In genomic region chr7:150399861-150400778, GRCh38 we compare ENCODE assay signal across 1 cellular context.
A peak's percentile ranks its signal among the peaks of the same experiment; 100 is the strongest.
TF ChIP-seq lines count a peak whose summit lies in the region.

No MANE protein-coding gene starts in this region.

TF ChIP-seq in K562, 482 proteins besides CTCF, POLR2A, EP300 and RAD21 (continued from another document and continues in another):
- TF ChIP-seq ATF3 (IDR thresholded peaks at IDR 0.05) (peak; percentile 97), ATF3 (CRISPR knock-in tag; conservative IDR thresholded peaks at IDR 0.05) (no peak; the same call in none of the 2 replicates), NKRF (IDR thresholded peaks at IDR 0.05; ENCODE audit: borderline replicate concordance) (peak; percentile 68; the same call in 1 of the 2 replicates), SNAPC5 (CRISPR knock-in tag; IDR thresholded peaks at IDR 0.05) (no peak), TAF1 (IDR thresholded peaks at IDR 0.05; ENCODE audit: control insufficient read depth, extremely low read depth, insufficient read depth, low read length, severe bottlenecking) (no peak), CREM (IDR thresholded peaks at IDR 0.05; ENCODE audit: low read depth) (peak; percentile 27; the same call in 1 of the 2 replicates), CUX1 (CRISPR knock-in tag; IDR thresholded peaks at IDR 0.05) (peak; percentile 49; the same call in 1 of the 2 replicates), ZNF24 (IDR thresholded peaks at IDR 0.05) (peak; percentile 98), ZEB2 (IDR thresholded peaks at IDR 0.05) (peak; percentile 77), RBM39 (optimal IDR thresholded peaks at IDR 0.05; ENCODE audit: low read depth, low read length) (no peak), ETV1 (tag; conservative IDR thresholded peaks at IDR 0.05; ENCODE audit: low read depth) (peak; percentile 6; the same call in 1 of the 2 replicates), MEF2D (tag; conservative IDR thresholded peaks at IDR 0.05; ENCODE audit: low read depth) (no peak; the same call in 1 of the 2 replicates), CBFA2T3 (IDR thresholded peaks at IDR 0.05) (peak; percentile 57), TCF3 (CRISPR knock-in tag; IDR thresholded peaks at IDR 0.05) (peak; percentile 8), ZBTB40 (IDR thresholded peaks at IDR 0.05) (no peak), ZBTB40 (CRISPR knock-in tag; IDR thresholded peaks at IDR 0.05) (no peak), HINFP (tag; conservative IDR thresholded peaks at IDR 0.05; ENCODE audit: low read depth) (peak; percentile 49; the same call in 1 of the 2 replicates), E2F8 (IDR thresholded peaks at IDR 0.05; ENCODE audit: low read depth, partially characterized antibody) (peak; percentile 39), SMARCC2 (IDR thresholded peaks at IDR 0.05; ENCODE audit: low read depth) (peak; percentile 94), HDAC2 (IDR thresholded peaks at IDR 0.05) (peak; percentile 65; the same call in 1 of the 2 replicates), HEY1 (CRISPR knock-in tag; IDR thresholded peaks at IDR 0.05; ENCODE audit: borderline replicate concordance) (no peak), ZNF232 (CRISPR knock-in tag; IDR thresholded peaks at IDR 0.05) (peak; percentile 65; the same call in 1 of the 2 replicates), CCAR2 (IDR thresholded peaks at IDR 0.05; ENCODE audit: low read depth, low read length) (no peak), ARID3B (CRISPR knock-in tag; IDR thresholded peaks at IDR 0.05; ENCODE audit: borderline replicate concordance) (no peak), NRF1 (conservative IDR thresholded peaks at IDR 0.05 in 1 of 2, IDR thresholded peaks at IDR 0.05 in 1 of 2) (peak; percentile 29 to 34; a peak in 1 of 4 replicates), ARNT (IDR thresholded peaks at IDR 0.05) (peak in 1 of 2 experiments; percentile 57; a peak in 2 of 4 replicates), MYC (IDR thresholded peaks at IDR 0.05; ENCODE audit: low read depth, low read length) (peak; percentile 94), MYC (CRISPR knock-in tag; IDR thresholded peaks at IDR 0.05; ENCODE audit: borderline replicate concordance, low read depth) (no peak), SMAD1 (IDR thresholded peaks at IDR 0.05; ENCODE audit: low read depth, low read length, partially characterized antibody) (no peak), HDAC1 (IDR thresholded peaks at IDR 0.05) (peak in 1 of 2 experiments; percentile 53; a peak in 2 of 4 replicates), U2AF2 (optimal IDR thresholded peaks at IDR 0.05; ENCODE audit: low read depth, low read length) (no peak), ZFP1 (CRISPR knock-in tag; IDR thresholded peaks at IDR 0.05) (no peak), RBM34 (IDR thresholded peaks at IDR 0.05; ENCODE audit: borderline replicate concordance, insufficient read depth, low read length) (no peak), DNMT1 (IDR thresholded peaks at IDR 0.05) (no peak)
